Comparison of ENCODE assay signal across 1 cellular context in genomic region chr4:157804986-157805385, GRCh38.
TF ChIP-seq lines count a peak whose summit lies in the region.

No MANE protein-coding gene starts in this region.

TF ChIP-seq in GM12878, 131 proteins besides CTCF, POLR2A, EP300 and RAD21 (continued from another document):
- TF ChIP-seq ATF3 (IDR thresholded peaks at IDR 0.05; ENCODE audit: borderline replicate concordance, extremely low read depth, low read depth, low read length) (no peak), USF1 (IDR thresholded peaks at IDR 0.05; ENCODE audit: borderline replicate concordance, extremely low read length, insufficient read depth, low read depth, low read length) (no peak), BMI1 (IDR thresholded peaks at IDR 0.05; ENCODE audit: borderline replicate concordance) (no peak), REST (IDR thresholded peaks at IDR 0.05; ENCODE audit: low read depth, low read length) (no peak), ZNF217 (IDR thresholded peaks at IDR 0.05) (no peak), ZBED1 (IDR thresholded peaks at IDR 0.05; ENCODE audit: borderline replicate concordance) (no peak), DPF2 (IDR thresholded peaks at IDR 0.05) (no peak), ZNF622 (IDR thresholded peaks at IDR 0.05) (no peak), GABPA (IDR thresholded peaks at IDR 0.05; ENCODE audit: low read depth) (no peak)
